In the genomic region with DNA sequence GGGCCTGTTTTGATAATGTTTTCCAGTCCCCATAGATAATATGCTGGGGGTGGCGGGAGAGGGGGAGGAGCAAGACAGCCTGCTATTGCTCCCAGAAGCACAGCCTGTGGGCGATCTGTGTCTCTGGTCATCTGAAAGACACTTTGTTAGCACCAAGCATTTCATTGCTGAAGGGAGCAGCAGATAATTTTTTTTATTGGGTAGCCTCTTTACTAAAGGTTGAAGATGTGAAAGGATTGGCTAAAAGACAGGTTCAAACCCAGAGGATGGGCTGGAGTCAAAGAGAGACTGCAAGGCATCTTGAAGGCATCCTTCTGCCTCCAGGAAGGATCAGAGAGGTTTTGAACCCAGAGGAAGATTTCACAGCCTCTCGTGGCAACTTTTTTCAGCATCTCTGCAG, we compare ENCODE assay signal across 1 cellular context.
TF ChIP-seq lines count a peak whose summit lies in the region.

No MANE protein-coding gene starts in this region.

TF ChIP-seq in SK-N-SH treated with all-trans-retinoic acid at 6 μM for 48 hours, 23 proteins besides CTCF, POLR2A, EP300 and RAD21 (continued from another document):
- no peak for TF ChIP-seq CREB5 (CRISPR knock-in tag; IDR thresholded peaks at IDR 0.05; ENCODE audit: low read depth)
- no peak for TF ChIP-seq ESRRG (CRISPR knock-in tag; IDR thresholded peaks at IDR 0.05)
- TF ChIP-seq CSDC2 (CRISPR knock-in tag; IDR thresholded peaks at IDR 0.05), result no peak
- no peak for TF ChIP-seq OSR1 (CRISPR knock-in tag; IDR thresholded peaks at IDR 0.05)
- no peak for TF ChIP-seq ISL1 (CRISPR knock-in tag; IDR thresholded peaks at IDR 0.05)
- TF ChIP-seq, protein P1, sequence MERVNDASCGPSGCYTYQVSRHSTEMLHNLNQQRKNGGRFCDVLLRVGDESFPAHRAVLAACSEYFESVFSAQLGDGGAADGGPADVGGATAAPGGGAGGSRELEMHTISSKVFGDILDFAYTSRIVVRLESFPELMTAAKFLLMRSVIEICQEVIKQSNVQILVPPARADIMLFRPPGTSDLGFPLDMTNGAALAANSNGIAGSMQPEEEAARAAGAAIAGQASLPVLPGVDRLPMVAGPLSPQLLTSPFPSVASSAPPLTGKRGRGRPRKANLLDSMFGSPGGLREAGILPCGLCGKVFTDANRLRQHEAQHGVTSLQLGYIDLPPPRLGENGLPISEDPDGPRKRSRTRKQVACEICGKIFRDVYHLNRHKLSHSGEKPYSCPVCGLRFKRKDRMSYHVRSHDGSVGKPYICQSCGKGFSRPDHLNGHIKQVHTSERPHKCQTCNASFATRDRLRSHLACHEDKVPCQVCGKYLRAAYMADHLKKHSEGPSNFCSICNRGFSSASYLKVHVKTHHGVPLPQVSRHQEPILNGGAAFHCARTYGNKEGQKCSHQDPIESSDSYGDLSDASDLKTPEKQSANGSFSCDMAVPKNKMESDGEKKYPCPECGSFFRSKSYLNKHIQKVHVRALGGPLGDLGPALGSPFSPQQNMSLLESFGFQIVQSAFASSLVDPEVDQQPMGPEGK (CRISPR knock-in tag; IDR thresholded peaks at IDR 0.05; ENCODE audit: borderline replicate concordance), result no peak
